Comparison of ENCODE assay signal across 18 cellular contexts in the genomic region with DNA sequence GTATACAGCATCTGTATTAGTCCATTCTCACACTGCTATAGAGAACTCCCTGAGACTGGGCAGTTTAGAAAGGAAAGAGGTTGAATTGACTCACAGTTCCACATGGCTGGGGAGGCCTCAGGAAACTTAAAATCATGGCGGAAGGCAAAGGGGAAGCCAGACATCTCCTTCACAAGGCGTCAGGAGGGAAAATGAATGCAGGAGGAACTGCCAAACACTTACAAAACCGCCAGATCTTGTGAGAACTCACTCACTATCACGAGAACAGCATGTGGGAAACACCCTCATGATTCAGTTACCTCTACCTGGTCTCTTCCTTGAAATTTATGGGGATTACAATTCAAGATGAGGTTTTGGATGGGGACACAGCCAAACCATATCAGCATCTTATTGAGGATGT. TPM values are rescaled to one million over a fixed set of nuclear protein-coding genes. Genes with fewer than 3 reads are reported as not detected.
DNase-seq lines count a peak whose midpoint lies in the region; ATAC-seq and TF ChIP-seq lines count a peak whose summit lies in the region.
"Had no signal": no experiment of that assay in that cellular context is flagged by ENCODE, and none has a peak within 500 bp of the region (broad histone marks: within the 10 kb centered on the region; RNA-seq: fewer than 3 reads in every experiment).

No MANE protein-coding gene starts in this region.

- peaks cover 15% of the 10 kb centered on the region for H3K9me3 Mint-ChIP-seq in activated T-cell treated with anti-CD3 and anti-CD28 coated beads, Interleukin-2, amount 50 U/mL, for 24 hours
- no peaks in the 10 kb centered on the region for H3K9me3 Mint-ChIP-seq in dendritic cell treated with granulocyte-macrophage colony-stimulating factor and Interleukin-4, amounts not matched to agents 40 ng/mL and 50 ng/mL, for 4 days
- H3K9me3 Mint-ChIP-seq: WTC11 had no signal

- H3K36me3 ChIP-seq in OCI-LY3 (replicated peaks; ENCODE audit: low read depth, low read length), result peaks cover 33% of the 10 kb centered on the region
- H3K36me3 ChIP-seq: colonic mucosa had no signal

- H3K4me2 ChIP-seq in OCI-LY3 (ENCODE audit: low read length), result peak overlapping the region; percentile 72
- H3K4me2 ChIP-seq: PC-9, smooth muscle cell had no signal

- H3K4me3 Mint-ChIP-seq in activated T-cell treated with anti-CD3 and anti-CD28 coated beads, Interleukin-2, amount 50 U/mL, for 24 hours, result peak overlapping the region; percentile 4
- no peak overlapping the region for H3K4me3 Mint-ChIP-seq in dendritic cell treated with granulocyte-macrophage colony-stimulating factor and Interleukin-4, amounts not matched to agents 40 ng/mL and 50 ng/mL, for 4 days
- H3K4me3 Mint-ChIP-seq: WTC11 had no signal

- H3K27ac ChIP-seq in OCI-LY3 (ENCODE audit: low read length), result peak overlapping the region; percentile 69
- H3K27ac ChIP-seq in substantia nigra (ENCODE audit: low read depth, low read length, poor library complexity, severe bottlenecking), result peak overlapping the region; percentile 3
- no peak overlapping the region for H3K27ac ChIP-seq in right cardiac atrium (ENCODE audit: low read length)
- H3K27ac ChIP-seq: colonic mucosa, epithelial cell of prostate, parathyroid adenoma had no signal

- peaks cover 100% of the 10 kb centered on the region for H3K79me2 ChIP-seq in OCI-LY3 (ENCODE audit: low read length)

- no peak for TF ChIP-seq CTCF in OCI-LY3 (IDR thresholded peaks at IDR 0.05; ENCODE audit: low read depth, low read length)

- H3K4me1 ChIP-seq in OCI-LY3 (ENCODE audit: low read length) (peaks cover 83% of the 10 kb centered on the region), right cardiac atrium (ENCODE audit: control insufficient read depth, insufficient read depth, low read length) (peaks cover 18% of the 10 kb centered on the region)
- H3K4me1 ChIP-seq: colonic mucosa had no signal

- H3K4me3 ChIP-seq in OCI-LY3 (ENCODE audit: low read length) (peak overlapping the region; percentile 36; the same call in 1 of the 2 replicates), right cardiac atrium (ENCODE audit: low read length) (no peak overlapping the region)
- H3K4me3 ChIP-seq: colonic mucosa, PC-9, smooth muscle cell had no signal

- H3K9me3 ChIP-seq in OCI-LY3 (ENCODE audit: insufficient read depth, low read length) (no peaks in the 10 kb centered on the region), right cardiac atrium (ENCODE audit: control insufficient read depth, low read length) (no peaks in the 10 kb centered on the region)
- H3K9me3 ChIP-seq: colonic mucosa had no signal

- H3K27ac Mint-ChIP-seq in activated T-cell treated with anti-CD3 and anti-CD28 coated beads, Interleukin-2, amount 50 U/mL, for 24 hours, result peak overlapping the region; percentile 77
- H3K27ac Mint-ChIP-seq in dendritic cell treated with granulocyte-macrophage colony-stimulating factor and Interleukin-4, amounts not matched to agents 40 ng/mL and 50 ng/mL, for 4 days, result peak overlapping the region; percentile 8

- 57% methylated on average over 4 of the region's 4 CpGs for WGBS in right cardiac atrium

- H3K27me3 ChIP-seq in OCI-LY3 (ENCODE audit: low read depth, low read length), result no peaks in the 10 kb centered on the region
- H3K27me3 ChIP-seq in right cardiac atrium (ENCODE audit: control insufficient read depth, insufficient read depth), result no peaks in the 10 kb centered on the region
- H3K27me3 ChIP-seq: colonic mucosa had no signal

- H3K9ac ChIP-seq in OCI-LY3 (ENCODE audit: low read length), result 0 out of 2 replicates have a peak overlapping the region, but pooled peaks have one; percentile 7
- H3K9ac ChIP-seq: parathyroid adenoma had no signal

- DNase-seq in activated T-cell treated with anti-CD3 and anti-CD28 coated beads, Interleukin-2, amount 50 U/mL, for 24 hours, result no peak
- DNase-seq in activated T-cell treated with anti-CD3 and anti-CD28 coated beads for 4 hours, result no peak
- no peak for DNase-seq in substantia nigra (lab: John Stamatoyannopoulos, UW)
- no peak for DNase-seq in right cardiac atrium
- DNase-seq: aorta, colonic mucosa, Karpas-422, NCI-H1694, NCI-H446 treated with DMSO at 0.1 percent for 48 hours, PC-9 had no signal

- H3K4me1 Mint-ChIP-seq in activated T-cell treated with anti-CD3 and anti-CD28 coated beads, Interleukin-2, amount 50 U/mL, for 24 hours (ENCODE audit: low read depth), result peaks cover 97% of the 10 kb centered on the region
- peaks cover 49% of the 10 kb centered on the region for H3K4me1 Mint-ChIP-seq in dendritic cell treated with granulocyte-macrophage colony-stimulating factor and Interleukin-4, amounts not matched to agents 40 ng/mL and 50 ng/mL, for 4 days (ENCODE audit: low read depth)

- H4K20me1 ChIP-seq in OCI-LY3 (ENCODE audit: insufficient read depth, low read length), result peaks cover 67% of the 10 kb centered on the region

- no peak for ATAC-seq in right cardiac atrium
- no peak for ATAC-seq in HG03175 (IDR thresholded peaks at IDR 0.05; ENCODE audit: unreplicated experiment)
- ATAC-seq in GM18861 (IDR thresholded peaks at IDR 0.05; ENCODE audit: unreplicated experiment), result no peak
- ATAC-seq: WTC11 had no signal

- H3K36me3 Mint-ChIP-seq in activated T-cell treated with anti-CD3 and anti-CD28 coated beads, Interleukin-2, amount 50 U/mL, for 24 hours (ENCODE audit: low read depth), result peaks cover 47% of the 10 kb centered on the region
- peaks cover 7% of the 10 kb centered on the region for H3K36me3 Mint-ChIP-seq in dendritic cell treated with granulocyte-macrophage colony-stimulating factor and Interleukin-4, amounts not matched to agents 40 ng/mL and 50 ng/mL, for 4 days (ENCODE audit: low read depth)
- H3K36me3 Mint-ChIP-seq: WTC11 had no signal

- H2AFZ ChIP-seq in OCI-LY3 (ENCODE audit: low read depth, low read length), result no peak overlapping the region
- H2AFZ ChIP-seq: parathyroid adenoma, PC-9 had no signal

- intact Hi-C loops in dendritic cell treated with granulocyte-macrophage colony-stimulating factor and Interleukin-4, amounts not matched to agents 40 ng/mL and 50 ng/mL, for 4 days (cut with micrococcal nuclease), result loop anchor here (10.0 kb wide), 1 partner anchor 298 kb away; no protein-coding TSS in a partner anchor
- intact Hi-C loops in right cardiac atrium (cut with DNase I), result no loop called here

- H3K27me3 Mint-ChIP-seq in activated T-cell treated with anti-CD3 and anti-CD28 coated beads, Interleukin-2, amount 50 U/mL, for 24 hours, result no peaks in the 10 kb centered on the region
- H3K27me3 Mint-ChIP-seq in dendritic cell treated with granulocyte-macrophage colony-stimulating factor and Interleukin-4, amounts not matched to agents 40 ng/mL and 50 ng/mL, for 4 days, result no peaks in the 10 kb centered on the region

RNA-seq across cellular contexts. Expression of gene MAP4K4, which starts 25.4 kb away (rescaled TPM):
- total RNA-seq in right cardiac atrium, result 10 to 100 TPM; 56.4 to 64.5 (median 61.8) TPM
- polyA plus RNA-seq in right cardiac atrium, result 30.8 TPM
